Comparison of ENCODE assay signal across 18 cellular contexts in the genomic region with DNA sequence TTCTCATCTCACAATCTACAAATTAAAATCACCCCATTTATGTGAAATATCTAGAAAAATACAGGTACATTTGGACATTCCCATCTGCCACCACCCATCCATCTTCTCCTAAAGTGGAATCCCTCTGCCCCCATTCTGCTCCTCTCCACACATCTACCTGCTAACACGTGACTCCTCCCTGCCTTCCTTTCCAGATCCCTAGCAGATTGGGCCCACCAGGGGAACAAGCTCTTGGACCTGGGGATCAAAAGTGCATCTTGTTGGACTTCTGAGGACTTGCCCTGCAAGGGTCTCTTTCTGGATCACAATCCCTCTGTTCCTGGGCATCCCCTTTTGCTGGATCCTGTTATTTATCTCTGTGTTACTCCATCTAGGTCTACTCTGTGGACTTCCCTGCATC.
DNase-seq lines count a peak whose midpoint lies in the region; ATAC-seq and TF ChIP-seq lines count a peak whose summit lies in the region.
"Had no signal": no experiment of that assay in that cellular context is flagged by ENCODE, and none has a peak within 500 bp of the region (broad histone marks: within the 10 kb centered on the region; RNA-seq: fewer than 3 reads in every experiment).

No MANE protein-coding gene starts in this region.

- H3K4me1 ChIP-seq in right atrium auricular region (peaks cover 0 to 7% of the 10 kb centered on the region in 2 donors), left ventricle myocardium inferior (peaks cover 5% of the 10 kb centered on the region)
- H3K4me1 ChIP-seq: Caco-2 had no signal

- H3K36me3 Mint-ChIP-seq in memory B cell = no peaks in the 10 kb centered on the region
- no peaks in the 10 kb centered on the region for H3K36me3 Mint-ChIP-seq in osteocyte (ENCODE audit: unreplicated experiment)
- H3K36me3 Mint-ChIP-seq: CD4-positive, CD25-positive, alpha-beta regulatory T cell; CD8-positive, alpha-beta T cell had no signal

- H3K27ac ChIP-seq in right atrium auricular region (no peak overlapping the region), left ventricle myocardium inferior (replicated peaks) (no peak overlapping the region)
- H3K27ac ChIP-seq: 22Rv1, BLaER1, C4-2B, GM23248 had no signal

- peak overlapping the region; percentile 43 for H3K27ac Mint-ChIP-seq in memory B cell
- no peak overlapping the region for H3K27ac Mint-ChIP-seq in osteocyte (ENCODE audit: unreplicated experiment)
- H3K27ac Mint-ChIP-seq: CD8-positive, alpha-beta T cell had no signal

- no peaks in the 10 kb centered on the region for H3K27me3 Mint-ChIP-seq in memory B cell
- H3K27me3 Mint-ChIP-seq in osteocyte (ENCODE audit: unreplicated experiment) = peaks cover 19% of the 10 kb centered on the region
- H3K27me3 Mint-ChIP-seq: B cell had no signal

- H3K4me1 Mint-ChIP-seq in memory B cell = peaks cover 37% of the 10 kb centered on the region
- H3K4me1 Mint-ChIP-seq in osteocyte (ENCODE audit: unreplicated experiment) = no peaks in the 10 kb centered on the region
- H3K4me1 Mint-ChIP-seq: CD4-positive, CD25-positive, alpha-beta regulatory T cell had no signal

- H3K9me3 ChIP-seq in right atrium auricular region (no peaks in the 10 kb centered on the region), left ventricle myocardium inferior (replicated peaks) (no peaks in the 10 kb centered on the region)
- H3K9me3 ChIP-seq: BLaER1, Caco-2 had no signal

- ATAC-seq in memory B cell (ENCODE audit: low read depth) = no peak
- ATAC-seq in GM18867 (IDR thresholded peaks at IDR 0.05; ENCODE audit: unreplicated experiment) = no peak
- no peak for ATAC-seq in HG02798 (IDR thresholded peaks at IDR 0.05; ENCODE audit: poor library complexity, unreplicated experiment)
- ATAC-seq: CD8-positive, alpha-beta T cell had no signal

- H3K27me3 ChIP-seq in right atrium auricular region (no peaks in the 10 kb centered on the region), left ventricle myocardium inferior (ENCODE audit: low read depth) (peaks cover 78% of the 10 kb centered on the region)
- H3K27me3 ChIP-seq: BLaER1 had no signal

- H3K9me3 Mint-ChIP-seq in memory B cell (no peaks in the 10 kb centered on the region), osteocyte (ENCODE audit: unreplicated experiment) (no peaks in the 10 kb centered on the region)
- H3K9me3 Mint-ChIP-seq: CD4-positive, CD25-positive, alpha-beta regulatory T cell; CD8-positive, alpha-beta T cell had no signal

- H3K4me3 Mint-ChIP-seq in memory B cell (no peak overlapping the region), osteocyte (ENCODE audit: unreplicated experiment) (no peak overlapping the region)
- H3K4me3 Mint-ChIP-seq: B cell; CD4-positive, CD25-positive, alpha-beta regulatory T cell; CD8-positive, alpha-beta T cell had no signal

- no peak overlapping the region for H3K4me3 ChIP-seq in right atrium auricular region
- H3K4me3 ChIP-seq in left ventricle myocardium inferior = no peak overlapping the region
- H3K4me3 ChIP-seq: BLaER1, GM23248 had no signal

- H3K36me3 ChIP-seq in right atrium auricular region (no peaks in the 10 kb centered on the region), left ventricle myocardium inferior (no peaks in the 10 kb centered on the region)
- H3K36me3 ChIP-seq: BLaER1 had no signal

- intact Hi-C loops in left ventricle myocardium inferior (cut with micrococcal nuclease) = no loop called here

- DNase-seq in right atrium auricular region (ENCODE audit: low spot score) (peak; percentile 38), left ventricle myocardium inferior (no peak), memory B cell (ENCODE audit: low spot score in 2 of 2) (no peak), osteocyte (ENCODE audit: extremely low spot score, unreplicated experiment) (peak; percentile 68)
- DNase-seq: Caco-2; CD4-positive, CD25-positive, alpha-beta regulatory T cell; CD8-positive, alpha-beta T cell; DMS153; DND-41; GM23248; H7; HCEC 1CT had no signal

- TF ChIP-seq CTCF in right atrium auricular region (IDR thresholded peaks at IDR 0.05) (no peak), left ventricle myocardium inferior (IDR thresholded peaks at IDR 0.05; ENCODE audit: borderline replicate concordance) (no peak), osteocyte (IDR thresholded peaks at IDR 0.05) (no peak)

Comparison
In these comparisons a context has a peak if more than half of its experiments do, and no peak if none do; other contexts are left out.
1. DNase-seq: peak in right atrium auricular region (single experiment) and osteocyte (single experiment); none in left ventricle myocardium inferior (single experiment) and memory B cell (0 of 2).